ENCODE assay signal across 26 cellular contexts in genomic region chr4:95839891-95840290, GRCh38. TPM values are rescaled to one million over a fixed set of nuclear protein-coding genes. Genes with fewer than 3 reads are reported as not detected.
"Had no signal": no experiment of that assay in that cellular context is flagged by ENCODE, and none has a peak within 500 bp of the region (broad histone marks: within the 10 kb centered on the region; RNA-seq: fewer than 3 reads in every experiment).

Gene PDHA2 (plus strand): TSS chr4:95840093. CDS start chr4:95840151, 58 bp downstream.

- DNase-seq: activated B cell treated with CpG ODN at 0.5 μM for 24 hours; activated CD4-positive, alpha-beta T cell treated with anti-CD3 and anti-CD28 coated beads for 1 hour; activated CD4-positive, alpha-beta T cell treated with anti-CD3 and anti-CD28 coated beads, Interleukin-2, amount 10 ng/mL, durations not matched to agents 24 days and 14 days; activated CD4-positive, alpha-beta T cell treated with anti-CD3 and anti-CD28 coated beads, Interleukin-2, amount 50 U/mL, for 48 hours; activated CD8-positive, alpha-beta memory T cell treated with anti-CD3 and anti-CD28 coated beads, Interleukin-2, amount 10 ng/mL, durations not matched to agents 7 days and 5 days; activated effector memory CD4-positive, alpha-beta T cell treated with anti-CD3 and anti-CD28 coated beads, Interleukin-2, amount 50 U/mL, for 16 hours; activated naive CD4-positive, alpha-beta T cell treated with Interleukin-2 at 50 U/mL for 16 hours; activated naive CD8-positive, alpha-beta T cell treated with anti-CD3 and anti-CD28 coated beads, Interleukin-2, amount 50 U/mL, for 24 hours; activated T-cell treated with anti-CD3 and anti-CD28 coated beads, Interleukin-2, amount 50 U/mL, for 4 hours; amniotic stem cell; KG1; NCI-H1048; NCI-H1930; NCI-H2107; NCI-H2171 treated with DMSO at 0.1 percent for 48 hours; NCI-H226; NCI-H526; NCI-H774; SHP77 treated with DMSO at 0.1 percent for 48 hours; T-helper 17 cell; T-helper 9 cell had no signal

- ATAC-seq: activated CD8-positive, alpha-beta memory T cell treated with anti-CD3 and anti-CD28 coated beads, Interleukin-2, amount 10 ng/mL, durations not matched to agents 7 days and 5 days; activated naive CD4-positive, alpha-beta T cell treated with anti-CD3 and anti-CD28 coated beads, Interleukin-2, amount 50 U/mL, for 72 hours; activated naive CD8-positive, alpha-beta T cell treated with anti-CD3 and anti-CD28 coated beads, Interleukin-2, amount 50 U/mL, for 24 hours; activated T-cell treated with anti-CD3 and anti-CD28 coated beads, Interleukin-2, amount 50 U/mL, for 4 hours; T-helper 17 cell had no signal

RNA-seq across cellular contexts. Expression of gene PDHA2, which starts in this region (rescaled TPM):
- total RNA-seq: activated B cell treated with CpG ODN at 0.5 μM for 24 hours; activated CD4-positive, alpha-beta T cell treated with anti-CD3 and anti-CD28 coated beads, Interleukin-2, amount 10 ng/mL, durations not matched to agents 24 days and 14 days; activated CD8-positive, alpha-beta memory T cell treated with anti-CD3 and anti-CD28 coated beads, Interleukin-2, amount 10 ng/mL, durations not matched to agents 7 days and 5 days; activated naive CD4-positive, alpha-beta T cell treated with anti-CD3 and anti-CD28 coated beads, Interleukin-2, amount 50 U/mL, for 72 hours; activated T-cell treated with anti-CD3 and anti-CD28 coated beads, Interleukin-2, amount 50 U/mL, for 4 hours; astrocyte; LHCN-M2; M059J; NCI-H460; T-helper 17 cell had no signal
